Comparison of ENCODE assay signal across 1 cellular context in the genomic region with DNA sequence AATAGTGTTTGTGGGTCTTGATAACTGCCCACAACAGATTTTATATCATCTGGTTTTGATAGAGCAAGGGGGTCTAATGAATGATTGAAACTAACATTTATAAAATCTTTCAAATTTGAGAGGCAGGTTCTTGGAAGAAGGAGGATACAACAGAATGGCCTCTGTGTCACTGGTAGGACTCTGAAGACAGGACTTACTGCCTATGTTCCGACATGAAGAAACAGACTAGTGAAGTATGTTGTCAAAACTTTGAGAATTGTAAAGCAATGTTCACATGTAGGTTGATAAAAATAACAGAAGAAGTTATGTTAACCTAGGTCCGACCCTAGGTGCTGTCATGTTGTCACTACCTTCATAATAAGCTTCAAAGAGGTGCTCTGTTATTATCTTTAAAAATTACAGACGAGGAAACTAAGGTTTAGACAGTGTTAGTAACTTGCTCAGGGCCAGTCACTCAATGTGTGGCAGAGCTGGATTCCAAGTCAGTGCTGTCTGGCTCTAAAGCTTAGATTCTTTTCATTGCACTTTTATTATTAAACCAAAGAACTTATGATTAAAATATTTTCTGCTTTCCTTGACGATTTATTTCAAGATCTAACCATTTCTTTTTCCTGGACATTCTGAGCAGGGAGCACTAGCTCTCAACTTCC.
TF ChIP-seq lines count a peak whose summit lies in the region.

No MANE protein-coding gene starts in this region.

TF ChIP-seq in HepG2, 621 proteins besides CTCF, POLR2A, EP300 and RAD21 (continued from another document):
- TF ChIP-seq THYN1 (CRISPR knock-in tag; IDR thresholded peaks at IDR 0.05; ENCODE audit: borderline replicate concordance, low read depth) (no peak), ZNF101 (CRISPR knock-in tag; IDR thresholded peaks at IDR 0.05; ENCODE audit: borderline replicate concordance, low read depth) (no peak), SP5 (CRISPR knock-in tag; IDR thresholded peaks at IDR 0.05; ENCODE audit: borderline replicate concordance, low read depth) (no peak), ZNF30 (CRISPR knock-in tag; IDR thresholded peaks at IDR 0.05) (no peak), STAT5B (CRISPR knock-in tag; IDR thresholded peaks at IDR 0.05) (no peak), RBM22 (optimal IDR thresholded peaks at IDR 0.05; ENCODE audit: low read length) (no peak), KMT2B (CRISPR knock-in tag; IDR thresholded peaks at IDR 0.05) (no peak), ZSCAN21 (CRISPR knock-in tag; IDR thresholded peaks at IDR 0.05; ENCODE audit: borderline replicate concordance) (no peak), TBP (CRISPR knock-in tag; IDR thresholded peaks at IDR 0.05) (no peak), ZNF432 (CRISPR knock-in tag; IDR thresholded peaks at IDR 0.05; ENCODE audit: borderline replicate concordance) (no peak), BRD4 (CRISPR knock-in tag; IDR thresholded peaks at IDR 0.05) (no peak), MBNL3 (CRISPR knock-in tag; conservative IDR thresholded peaks at IDR 0.05) (no peak), CBFB (CRISPR knock-in tag; IDR thresholded peaks at IDR 0.05) (no peak)
- TF ChIP-seq, protein P1, sequence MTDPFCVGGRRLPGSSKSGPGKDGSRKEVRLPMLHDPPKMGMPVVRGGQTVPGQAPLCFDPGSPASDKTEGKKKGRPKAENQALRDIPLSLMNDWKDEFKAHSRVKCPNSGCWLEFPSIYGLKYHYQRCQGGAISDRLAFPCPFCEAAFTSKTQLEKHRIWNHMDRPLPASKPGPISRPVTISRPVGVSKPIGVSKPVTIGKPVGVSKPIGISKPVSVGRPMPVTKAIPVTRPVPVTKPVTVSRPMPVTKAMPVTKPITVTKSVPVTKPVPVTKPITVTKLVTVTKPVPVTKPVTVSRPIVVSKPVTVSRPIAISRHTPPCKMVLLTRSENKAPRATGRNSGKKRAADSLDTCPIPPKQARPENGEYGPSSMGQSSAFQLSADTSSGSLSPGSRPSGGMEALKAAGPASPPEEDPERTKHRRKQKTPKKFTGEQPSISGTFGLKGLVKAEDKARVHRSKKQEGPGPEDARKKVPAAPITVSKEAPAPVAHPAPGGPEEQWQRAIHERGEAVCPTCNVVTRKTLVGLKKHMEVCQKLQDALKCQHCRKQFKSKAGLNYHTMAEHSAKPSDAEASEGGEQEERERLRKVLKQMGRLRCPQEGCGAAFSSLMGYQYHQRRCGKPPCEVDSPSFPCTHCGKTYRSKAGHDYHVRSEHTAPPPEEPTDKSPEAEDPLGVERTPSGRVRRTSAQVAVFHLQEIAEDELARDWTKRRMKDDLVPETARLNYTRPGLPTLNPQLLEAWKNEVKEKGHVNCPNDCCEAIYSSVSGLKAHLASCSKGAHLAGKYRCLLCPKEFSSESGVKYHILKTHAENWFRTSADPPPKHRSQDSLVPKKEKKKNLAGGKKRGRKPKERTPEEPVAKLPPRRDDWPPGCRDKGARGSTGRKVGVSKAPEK (CRISPR knock-in tag; IDR thresholded peaks at IDR 0.05; ENCODE audit: borderline replicate concordance), result no peak
- TF ChIP-seq, protein P2, sequence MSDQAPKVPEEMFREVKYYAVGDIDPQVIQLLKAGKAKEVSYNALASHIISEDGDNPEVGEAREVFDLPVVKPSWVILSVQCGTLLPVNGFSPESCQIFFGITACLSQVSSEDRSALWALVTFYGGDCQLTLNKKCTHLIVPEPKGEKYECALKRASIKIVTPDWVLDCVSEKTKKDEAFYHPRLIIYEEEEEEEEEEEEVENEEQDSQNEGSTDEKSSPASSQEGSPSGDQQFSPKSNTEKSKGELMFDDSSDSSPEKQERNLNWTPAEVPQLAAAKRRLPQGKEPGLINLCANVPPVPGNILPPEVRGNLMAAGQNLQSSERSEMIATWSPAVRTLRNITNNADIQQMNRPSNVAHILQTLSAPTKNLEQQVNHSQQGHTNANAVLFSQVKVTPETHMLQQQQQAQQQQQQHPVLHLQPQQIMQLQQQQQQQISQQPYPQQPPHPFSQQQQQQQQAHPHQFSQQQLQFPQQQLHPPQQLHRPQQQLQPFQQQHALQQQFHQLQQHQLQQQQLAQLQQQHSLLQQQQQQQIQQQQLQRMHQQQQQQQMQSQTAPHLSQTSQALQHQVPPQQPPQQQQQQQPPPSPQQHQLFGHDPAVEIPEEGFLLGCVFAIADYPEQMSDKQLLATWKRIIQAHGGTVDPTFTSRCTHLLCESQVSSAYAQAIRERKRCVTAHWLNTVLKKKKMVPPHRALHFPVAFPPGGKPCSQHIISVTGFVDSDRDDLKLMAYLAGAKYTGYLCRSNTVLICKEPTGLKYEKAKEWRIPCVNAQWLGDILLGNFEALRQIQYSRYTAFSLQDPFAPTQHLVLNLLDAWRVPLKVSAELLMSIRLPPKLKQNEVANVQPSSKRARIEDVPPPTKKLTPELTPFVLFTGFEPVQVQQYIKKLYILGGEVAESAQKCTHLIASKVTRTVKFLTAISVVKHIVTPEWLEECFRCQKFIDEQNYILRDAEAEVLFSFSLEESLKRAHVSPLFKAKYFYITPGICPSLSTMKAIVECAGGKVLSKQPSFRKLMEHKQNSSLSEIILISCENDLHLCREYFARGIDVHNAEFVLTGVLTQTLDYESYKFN (CRISPR knock-in tag; conservative IDR thresholded peaks at IDR 0.05), result no peak
- TF ChIP-seq, protein P3, sequence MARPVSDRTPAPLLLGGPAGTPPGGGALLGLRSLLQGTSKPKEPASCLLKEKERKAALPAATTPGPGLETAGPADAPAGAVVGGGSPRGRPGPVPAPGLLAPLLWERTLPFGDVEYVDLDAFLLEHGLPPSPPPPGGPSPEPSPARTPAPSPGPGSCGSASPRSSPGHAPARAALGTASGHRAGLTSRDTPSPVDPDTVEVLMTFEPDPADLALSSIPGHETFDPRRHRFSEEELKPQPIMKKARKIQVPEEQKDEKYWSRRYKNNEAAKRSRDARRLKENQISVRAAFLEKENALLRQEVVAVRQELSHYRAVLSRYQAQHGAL (CRISPR knock-in tag; IDR thresholded peaks at IDR 0.05; ENCODE audit: not compliant biosample characterization), result no peak
- TF ChIP-seq, protein P4, sequence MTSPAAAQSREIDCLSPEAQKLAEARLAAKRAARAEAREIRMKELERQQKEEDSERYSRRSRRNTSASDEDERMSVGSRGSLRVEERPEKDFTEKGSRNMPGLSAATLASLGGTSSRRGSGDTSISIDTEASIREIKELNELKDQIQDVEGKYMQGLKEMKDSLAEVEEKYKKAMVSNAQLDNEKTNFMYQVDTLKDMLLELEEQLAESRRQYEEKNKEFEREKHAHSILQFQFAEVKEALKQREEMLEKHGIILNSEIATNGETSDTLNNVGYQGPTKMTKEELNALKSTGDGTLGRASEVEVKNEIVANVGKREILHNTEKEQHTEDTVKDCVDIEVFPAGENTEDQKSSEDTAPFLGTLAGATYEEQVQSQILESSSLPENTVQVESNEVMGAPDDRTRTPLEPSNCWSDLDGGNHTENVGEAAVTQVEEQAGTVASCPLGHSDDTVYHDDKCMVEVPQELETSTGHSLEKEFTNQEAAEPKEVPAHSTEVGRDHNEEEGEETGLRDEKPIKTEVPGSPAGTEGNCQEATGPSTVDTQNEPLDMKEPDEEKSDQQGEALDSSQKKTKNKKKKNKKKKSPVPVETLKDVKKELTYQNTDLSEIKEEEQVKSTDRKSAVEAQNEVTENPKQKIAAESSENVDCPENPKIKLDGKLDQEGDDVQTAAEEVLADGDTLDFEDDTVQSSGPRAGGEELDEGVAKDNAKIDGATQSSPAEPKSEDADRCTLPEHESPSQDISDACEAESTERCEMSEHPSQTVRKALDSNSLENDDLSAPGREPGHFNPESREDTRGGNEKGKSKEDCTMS (CRISPR knock-in tag; conservative IDR thresholded peaks at IDR 0.05), result no peak
- TF ChIP-seq, protein P5, sequence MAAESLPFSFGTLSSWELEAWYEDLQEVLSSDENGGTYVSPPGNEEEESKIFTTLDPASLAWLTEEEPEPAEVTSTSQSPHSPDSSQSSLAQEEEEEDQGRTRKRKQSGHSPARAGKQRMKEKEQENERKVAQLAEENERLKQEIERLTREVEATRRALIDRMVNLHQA (CRISPR knock-in tag; IDR thresholded peaks at IDR 0.05), result no peak
